24 cellular contexts compared by ENCODE assay signal in genomic region chr19:2320057-2320456, GRCh38. TPM values are rescaled to one million over a fixed set of nuclear protein-coding genes. Genes with fewer than 3 reads are reported as not detected.
DNase-seq lines count a peak whose midpoint lies in the region; ATAC-seq and TF ChIP-seq lines count a peak whose summit lies in the region.
"Had no signal": no experiment of that assay in that cellular context is flagged by ENCODE, and none has a peak within 500 bp of the region (broad histone marks: within the 10 kb centered on the region; RNA-seq: fewer than 3 reads in every experiment).

No MANE protein-coding gene starts in this region.

- no peak overlapping the region for H2BK12ac ChIP-seq in trophoblast cell (ENCODE audit: low read length)

- no peak overlapping the region for H3K14ac ChIP-seq in trophoblast cell (ENCODE audit: low read length)

- H3K27me3 ChIP-seq in RWPE2 (ENCODE audit: insufficient read depth, poor library complexity, severe bottlenecking) (no peaks in the 10 kb centered on the region), trophoblast cell (ENCODE audit: insufficient read depth, low read length) (no peaks in the 10 kb centered on the region)

- H3K27ac ChIP-seq in HEK293 (ENCODE audit: extremely low read depth, low read depth, low read length) = no peak overlapping the region
- H3K27ac ChIP-seq in RWPE2 (ENCODE audit: poor library complexity, severe bottlenecking) = no peak overlapping the region
- no peak overlapping the region for H3K27ac ChIP-seq in trophoblast cell (ENCODE audit: low read depth, low read length)
- no peak overlapping the region for H3K27ac ChIP-seq in coronary artery

- H4K8ac ChIP-seq in trophoblast cell (ENCODE audit: low read depth, low read length) = no peak overlapping the region

- no peak overlapping the region for H4K91ac ChIP-seq in trophoblast cell (ENCODE audit: low read depth, low read length)

- H3K18ac ChIP-seq in trophoblast cell (ENCODE audit: low read length) = no peak overlapping the region

- H3K79me1 ChIP-seq in trophoblast cell (ENCODE audit: low read length) = no peaks in the 10 kb centered on the region

- no peak overlapping the region for H2AFZ ChIP-seq in trophoblast cell (ENCODE audit: insufficient read depth, low read length, poor library complexity)

- peak; percentile 65 for ATAC-seq in RWPE2 (ENCODE audit: low read depth)
- no peak for ATAC-seq in GM18870 (IDR thresholded peaks at IDR 0.05; ENCODE audit: unreplicated experiment)
- ATAC-seq: HCT116 had no signal

- no peak overlapping the region for H2AK5ac ChIP-seq in trophoblast cell (ENCODE audit: low read length)

- no peaks in the 10 kb centered on the region for H3K4me1 ChIP-seq in HEK293 (ENCODE audit: control insufficient read depth, insufficient read depth, low read length)
- no peaks in the 10 kb centered on the region for H3K4me1 ChIP-seq in RWPE2 (ENCODE audit: insufficient read depth, poor library complexity, severe bottlenecking)
- H3K4me1 ChIP-seq in trophoblast cell (ENCODE audit: control insufficient read depth in 1 of 2, insufficient read depth in 2 of 2, low read length in 2 of 2) = no peaks in the 10 kb centered on the region

- no peak overlapping the region for H2BK5ac ChIP-seq in trophoblast cell (ENCODE audit: low read depth, low read length, poor library complexity)

- H3K79me2 ChIP-seq in trophoblast cell (ENCODE audit: control insufficient read depth, insufficient read depth, low read length, poor library complexity) = no peaks in the 10 kb centered on the region

- peak overlapping the region; percentile 22 for H3K9ac ChIP-seq in trophoblast cell (ENCODE audit: low read length)

- no peak overlapping the region for H3K4me3 ChIP-seq in HEK293 (ENCODE audit: low read depth, low read length)
- no peak overlapping the region for H3K4me3 ChIP-seq in RWPE2 (ENCODE audit: severe bottlenecking)
- H3K4me3 ChIP-seq in epithelial cell of esophagus (ENCODE audit: low read length) = no peak overlapping the region
- no peak overlapping the region for H3K4me3 ChIP-seq in trophoblast cell (ENCODE audit: low read depth, low read length)
- H3K4me3 ChIP-seq in coronary artery = no peak overlapping the region

- H2BK120ac ChIP-seq in trophoblast cell (ENCODE audit: insufficient read depth, low read length, poor library complexity) = no peak overlapping the region

- no peak overlapping the region for H3K23ac ChIP-seq in trophoblast cell (ENCODE audit: low read length)

- H3K4ac ChIP-seq in trophoblast cell (ENCODE audit: low read depth, low read length) = no peak overlapping the region

- CTCF ChIA-PET in HEK293 (lab: Yijun Ruan, JAX) = interaction anchor here (1.8 kb wide), 1 partner anchor 46 kb away, joined by 5 read pairs; no protein-coding TSS in a partner anchor

- TF ChIP-seq CTCF in HEK293 (tag by site-specific recombination; IDR thresholded peaks at IDR 0.05) (no peak), RWPE2 (IDR thresholded peaks at IDR 0.05; ENCODE audit: poor library complexity, severe bottlenecking) (no peak), epithelial cell of esophagus (IDR thresholded peaks at IDR 0.05; ENCODE audit: insufficient read depth, low read depth, low read length, missing control alignments) (no peak), coronary artery (IDR thresholded peaks at IDR 0.05) (no peak)

- H3K36me3 ChIP-seq in HEK293 (ENCODE audit: control insufficient read depth in 2 of 2, insufficient read depth in 1 of 2, low read length in 2 of 2) (peaks cover 11 to 17% of the 10 kb centered on the region in 2 experiments; a peak in 2 of 3 replicates), RWPE2 (ENCODE audit: low read depth) (peaks cover 6% of the 10 kb centered on the region), trophoblast cell (ENCODE audit: control insufficient read depth in 1 of 2, insufficient read depth in 2 of 2, low read length in 2 of 2) (peaks cover 35 to 39% of the 10 kb centered on the region in 2 experiments)

- no peak overlapping the region for H3K4me2 ChIP-seq in trophoblast cell (ENCODE audit: low read length)

- POLR2A ChIA-PET in HEK293 (lab: Yijun Ruan, JAX) = no interaction called here

- no peak overlapping the region for H4K12ac ChIP-seq in trophoblast cell (ENCODE audit: low read depth, low read length)

- DNase-seq in RWPE2 (ENCODE audit: low spot score) = no peak
- peak; percentile 68 for DNase-seq in epithelial cell of esophagus (ENCODE audit: low read depth)
- no peak for DNase-seq in trophoblast cell
- DNase-seq in coronary artery (ENCODE audit: low spot score) = no peak
- DNase-seq in effector CD4-positive, alpha-beta T cell = no peak
- DNase-seq: CD8-positive, alpha-beta memory T cell; DMS 273 treated with DMSO at 0.1 percent for 48 hours; GF-D8; GOT3; KG1; MM.1S; NCI-H1417; NCI-H187; NCI-H2081 treated with DMSO at 0.1 percent for 48 hours; NCI-H2171; NCI-H226; NCI-H510A; NCI-H69; RPMI8226; SHP77 treated with DMSO at 0.1 percent for 48 hours; T-helper 1 cell had no signal

- no peaks in the 10 kb centered on the region for H3K9me3 ChIP-seq in HEK293 (ENCODE audit: control insufficient read depth, insufficient read depth, low read depth, low read length)
- H3K9me3 ChIP-seq in RWPE2 (ENCODE audit: severe bottlenecking) = no peaks in the 10 kb centered on the region
- peaks cover 5% of the 10 kb centered on the region for H3K9me3 ChIP-seq in trophoblast cell (ENCODE audit: insufficient read depth, low read depth, low read length)

- no CpG with 5 or more reads among the region's 13 CpGs for WGBS in trophoblast cell (ENCODE audit: extremely low coverage, insufficient coverage, insufficient read length)

TF ChIP-seq in HEK293, 187 proteins besides CTCF, POLR2A, EP300 and RAD21:
- no peak for TF ChIP-seq ZBTB8A (tag by site-specific recombination; IDR thresholded peaks at IDR 0.05)
- TF ChIP-seq ZNF24 (tag by site-specific recombination; IDR thresholded peaks at IDR 0.05) = no peak
- TF ChIP-seq ZNF354C (tag by site-specific recombination; IDR thresholded peaks at IDR 0.05; ENCODE audit: borderline replicate concordance, low read depth) = no peak
- TF ChIP-seq ZNF19 (tag by site-specific recombination; IDR thresholded peaks at IDR 0.05; ENCODE audit: low read depth) = no peak
- 0 out of 2 replicates have a peak, but pooled peaks have one; percentile 0 for TF ChIP-seq GLIS1 (tag by site-specific recombination; IDR thresholded peaks at IDR 0.05)
- TF ChIP-seq, protein P1, sequence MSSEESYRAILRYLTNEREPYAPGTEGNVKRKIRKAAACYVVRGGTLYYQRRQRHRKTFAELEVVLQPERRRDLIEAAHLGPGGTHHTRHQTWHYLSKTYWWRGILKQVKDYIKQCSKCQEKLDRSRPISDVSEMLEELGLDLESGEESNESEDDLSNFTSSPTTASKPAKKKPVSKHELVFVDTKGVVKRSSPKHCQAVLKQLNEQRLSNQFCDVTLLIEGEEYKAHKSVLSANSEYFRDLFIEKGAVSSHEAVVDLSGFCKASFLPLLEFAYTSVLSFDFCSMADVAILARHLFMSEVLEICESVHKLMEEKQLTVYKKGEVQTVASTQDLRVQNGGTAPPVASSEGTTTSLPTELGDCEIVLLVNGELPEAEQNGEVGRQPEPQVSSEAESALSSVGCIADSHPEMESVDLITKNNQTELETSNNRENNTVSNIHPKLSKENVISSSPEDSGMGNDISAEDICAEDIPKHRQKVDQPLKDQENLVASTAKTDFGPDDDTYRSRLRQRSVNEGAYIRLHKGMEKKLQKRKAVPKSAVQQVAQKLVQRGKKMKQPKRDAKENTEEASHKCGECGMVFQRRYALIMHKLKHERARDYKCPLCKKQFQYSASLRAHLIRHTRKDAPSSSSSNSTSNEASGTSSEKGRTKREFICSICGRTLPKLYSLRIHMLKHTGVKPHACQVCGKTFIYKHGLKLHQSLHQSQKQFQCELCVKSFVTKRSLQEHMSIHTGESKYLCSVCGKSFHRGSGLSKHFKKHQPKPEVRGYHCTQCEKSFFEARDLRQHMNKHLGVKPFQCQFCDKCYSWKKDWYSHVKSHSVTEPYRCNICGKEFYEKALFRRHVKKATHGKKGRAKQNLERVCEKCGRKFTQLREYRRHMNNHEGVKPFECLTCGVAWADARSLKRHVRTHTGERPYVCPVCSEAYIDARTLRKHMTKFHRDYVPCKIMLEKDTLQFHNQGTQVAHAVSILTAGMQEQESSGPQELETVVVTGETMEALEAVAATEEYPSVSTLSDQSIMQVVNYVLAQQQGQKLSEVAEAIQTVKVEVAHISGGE (tag by site-specific recombination; conservative IDR thresholded peaks at IDR 0.05; ENCODE audit: low read depth) = 0 out of 2 replicates have a peak, but pooled peaks have one; percentile 32

RNA-seq across cellular contexts. Expression of gene LSM7, which starts 8.3 kb away (rescaled TPM):
- 193 and 208 TPM in 2 replicates for polyA plus RNA-seq in trophoblast cell (2013)

RNA-seq across cellular contexts. Expression of gene SPPL2B, which starts 8.4 kb away (rescaled TPM):
- 27.5 and 28.8 TPM in 2 replicates for polyA plus RNA-seq in trophoblast cell (2013)

RNA-seq across cellular contexts. Expression of gene LINGO3, which starts 12.1 kb away (rescaled TPM):
- polyA plus RNA-seq in trophoblast cell (2013) = not detected in 2 replicates

RNA-seq across cellular contexts. Expression of gene PEAK3, which starts 38.1 kb away (rescaled TPM):
- polyA plus RNA-seq in trophoblast cell (2013) = 0.03 TPM in 2 replicates

RNA-seq across cellular contexts. Expression of gene TMPRSS9, which starts 40.0 kb away (rescaled TPM):
- polyA plus RNA-seq in trophoblast cell (2013) = 0.15 and 0.18 TPM in 2 replicates
- polyA plus RNA-seq: CD8-positive, alpha-beta memory T cell had no signal
